Comparison of ENCODE assay signal across 21 cellular contexts in genomic region chr19:1528596-1529429, GRCh38. TPM values are rescaled to one million over a fixed set of nuclear protein-coding genes. Genes with fewer than 3 reads are reported as not detected.
DNase-seq lines count a peak whose midpoint lies in the region; ATAC-seq, FAIRE-seq and TF ChIP-seq lines count a peak whose summit lies in the region.
"Had no signal": no experiment of that assay in that cellular context is flagged by ENCODE, and none has a peak within 500 bp of the region (broad histone marks: within the 10 kb centered on the region; RNA-seq: fewer than 3 reads in every experiment).

No MANE protein-coding gene starts in this region.

- no peaks in the 10 kb centered on the region for H3K4me1 ChIP-seq in HEK293 (ENCODE audit: control insufficient read depth, insufficient read depth, low read length)
- peaks cover 3 to 42% of the 10 kb centered on the region in 2 experiments; a peak in 3 of 5 replicates for H3K4me1 ChIP-seq in K562 (replicated peaks in 1 of 2; ENCODE audit: control insufficient read depth in 2 of 2, insufficient read depth in 2 of 2, low read length in 2 of 2)
- H3K4me1 ChIP-seq in osteoblast (ENCODE audit: insufficient read depth, low read length), result no peaks in the 10 kb centered on the region
- H3K4me1 ChIP-seq: HAP-1 had no signal

- POLR2A ChIA-PET in HEK293 (lab: Yijun Ruan, JAX), result no interaction called here
- POLR2A ChIA-PET in K562 (lab: Yijun Ruan, JAX), result no interaction called here

- no TSS peak for BruUV-seq in K562 (replicated peaks; lab: Mats Ljungman, UMichigan)

- FAIRE-seq in K562 (lab: Jason Lieb, UNC), result no peak
- FAIRE-seq: GM12891, GM18507 had no signal

- H2AFZ ChIP-seq in K562 (ENCODE audit: low read depth, low read length), result no peak overlapping the region
- no peak overlapping the region for H2AFZ ChIP-seq in osteoblast (ENCODE audit: low read length)
- H2AFZ ChIP-seq: GM23338 had no signal

- in situ Hi-C loops in K562 (cut with MboI), result no loop called here

- 22% methylated on average over 18 of the region's 23 CpGs for WGBS in K562 (ENCODE audit: insufficient coverage, low coverage, missing lambda C conversion rate)

- CTCF ChIA-PET in HEK293 (lab: Yijun Ruan, JAX) (no interaction called here), K562 (lab: Yijun Ruan, JAX; ENCODE audit: low intra/inter-chr PET ratio) (no interaction called here)

- peaks cover 18 to 49% of the 10 kb centered on the region in 2 experiments; a peak in 4 of 5 replicates for H3K27me3 ChIP-seq in K562 (ENCODE audit: control insufficient read depth in 2 of 2, insufficient read depth in 2 of 2, low read length in 2 of 2)
- H3K27me3 ChIP-seq in osteoblast (ENCODE audit: insufficient read depth, low read length), result peaks cover 18% of the 10 kb centered on the region
- H3K27me3 ChIP-seq in H7 (ENCODE audit: control insufficient read depth, insufficient read depth, low read length), result peaks cover 15% of the 10 kb centered on the region

- intact Hi-C loops in K562 (cut with micrococcal nuclease), result no loop called here

- TF ChIP-seq POLR2A in K562 (conservative IDR thresholded peaks at IDR 0.05), result no peak

- H3K9me1 ChIP-seq in K562 (ENCODE audit: control insufficient read depth, insufficient read depth, low read length), result no peaks in the 10 kb centered on the region

- H4K20me1 ChIP-seq in K562 (replicated peaks; ENCODE audit: control insufficient read depth, insufficient read depth, low read length), result peaks cover 8% of the 10 kb centered on the region
- H4K20me1 ChIP-seq in osteoblast (ENCODE audit: insufficient read depth, low read length), result no peaks in the 10 kb centered on the region

- TF ChIP-seq CTCF in HEK293 (tag by site-specific recombination; IDR thresholded peaks at IDR 0.05), result no peak
- no peak for TF ChIP-seq CTCF in K562 (IDR thresholded peaks at IDR 0.05 in 2 of 3, conservative IDR thresholded peaks at IDR 0.05 in 1 of 3; ENCODE audit: insufficient read depth in 2 of 3, low read depth in 1 of 3, low read length in 3 of 3)
- no peak for TF ChIP-seq CTCF in osteoblast (IDR thresholded peaks at IDR 0.05; ENCODE audit: extremely low read depth, low read depth, low read length)

- no peak for TF ChIP-seq EP300 in K562 (IDR thresholded peaks at IDR 0.05; ENCODE audit: low read length)

- no peak overlapping the region for H3K4me3 ChIP-seq in HEK293 (ENCODE audit: low read depth, low read length)
- H3K4me3 ChIP-seq in K562, result no peak overlapping the region
- H3K4me3 ChIP-seq in osteoblast (ENCODE audit: insufficient read depth, low read length), result no peak overlapping the region
- H3K4me3 ChIP-seq in H7 (ENCODE audit: insufficient read depth, low read depth, low read length), result no peak overlapping the region
- H3K4me3 ChIP-seq: GM23338, HAP-1 had no signal

- no peak overlapping the region for H3K4me2 ChIP-seq in K562 (ENCODE audit: insufficient read depth, low read length)
- no peak overlapping the region for H3K4me2 ChIP-seq in osteoblast (ENCODE audit: insufficient read depth, low read length)
- H3K4me2 ChIP-seq: GM23338 had no signal

- H3K36me3 ChIP-seq in HEK293 (ENCODE audit: control insufficient read depth in 2 of 2, insufficient read depth in 1 of 2, low read length in 2 of 2) (no peaks in the 10 kb centered on the region), K562 (ENCODE audit: control insufficient read depth, insufficient read depth, low read length) (no peaks in the 10 kb centered on the region), osteoblast (ENCODE audit: insufficient read depth, low read length) (no peaks in the 10 kb centered on the region), H7 (replicated peaks; ENCODE audit: control insufficient read depth, insufficient read depth, low read length) (no peaks in the 10 kb centered on the region)
- H3K36me3 ChIP-seq: HAP-1 had no signal

- H3K9me3 ChIP-seq in HEK293 (ENCODE audit: control insufficient read depth, insufficient read depth, low read depth, low read length), result no peaks in the 10 kb centered on the region
- H3K9me3 ChIP-seq in K562 (replicated peaks; ENCODE audit: control insufficient read depth, insufficient read depth, low read depth, low read length), result no peaks in the 10 kb centered on the region
- H3K9me3 ChIP-seq in osteoblast (ENCODE audit: low read depth, low read length), result no peaks in the 10 kb centered on the region
- H3K9me3 ChIP-seq: HAP-1 had no signal

- ATAC-seq in K562, result no peak
- ATAC-seq: GM23338 had no signal

- H3K79me2 ChIP-seq in K562 (ENCODE audit: control insufficient read depth, insufficient read depth, low read length), result no peaks in the 10 kb centered on the region
- H3K79me2 ChIP-seq in osteoblast (ENCODE audit: insufficient read depth, low read length), result no peaks in the 10 kb centered on the region

- DNase-seq in K562 (ENCODE audit: extremely low read depth in 1 of 4, low spot score in 3 of 4) (no peak), osteoblast (ENCODE audit: insufficient read length, low spot score, missing footprints) (peak; percentile 76), H7 (no peak)
- DNase-seq: C1 segment of cervical spinal cord; Calu3; CD4-positive, alpha-beta memory T cell; COR-L47; DMS53; DMS79 treated with DMSO at 0.1 percent for 48 hours; GF-D8 had no signal

- TF ChIP-seq RAD21 in K562 (CRISPR knock-in tag; conservative IDR thresholded peaks at IDR 0.05 in 1 of 2, IDR thresholded peaks at IDR 0.05 in 1 of 2), result no peak

- H3K27ac ChIP-seq in HEK293 (ENCODE audit: extremely low read depth, low read depth, low read length) (no peak overlapping the region), K562 (ENCODE audit: extremely low read depth, low read depth, low read length) (no peak overlapping the region), osteoblast (ENCODE audit: low read depth, low read length) (no peak overlapping the region)

- H3K9ac ChIP-seq in K562 (ENCODE audit: insufficient read depth in 1 of 2, low read depth in 2 of 2, low read length in 2 of 2), result no peak overlapping the region

RNA-seq across cellular contexts. Expression of gene PLK5, which starts 4.9 kb away (rescaled TPM):
- total RNA-seq in K562 (2011; cell fraction: chromatin; rRNA removed; ENCODE audit: low replicate concordance), result 0.25 and 1.2 TPM in 2 replicates
- total RNA-seq in K562 (2011; cell fraction: nucleolus; rRNA removed), result 0.53 and 0.83 TPM in 2 replicates
- 0.44 and 0.53 TPM in 2 replicates for total RNA-seq in K562 (2011; cell fraction: nucleoplasm; rRNA removed)
- 0.12 and 0.23 TPM in 2 replicates for total RNA-seq in K562 (2014; rRNA removed)
- not detected in 2 replicates for total RNA-seq in K562 (2014; rRNA removed; fragmentation: Illumina TruSeq; extraction: Trizol)
- total RNA-seq in K562 (2015; rRNA removed; fragmentation: Illumina TruSeq; extraction: Trizol), result not detected in 2 replicates
- 0.16 TPM in 1 of 2 replicates, not detected in the other for total RNA-seq in K562 (2021)
- polyA plus RNA-seq in K562 (2011; rRNA removed), result 0.04 and 0.08 TPM in 2 replicates
- polyA plus RNA-seq in K562 (2011; cell fraction: cytosol; rRNA removed), result 0.06 and 0.16 TPM in 2 replicates
- polyA plus RNA-seq in K562 (2011; cell fraction: nucleus; rRNA removed), result 0.81 and 1.6 TPM in 2 replicates
- 0.08 TPM in 1 of 2 replicates, not detected in the other for polyA plus RNA-seq in K562 (2012)
- polyA plus RNA-seq in K562 (2014; fragmentation: Illumina TruSeq; extraction: Trizol), result not detected in 2 replicates
- not detected for polyA plus RNA-seq in K562 (2014; fragmentation: Nextera tagmentation; extraction: Ambion mirVana)
- polyA plus RNA-seq in K562 (2014; rRNA removed), result 0.07 and 0.27 TPM in 2 replicates
- not detected in 2 replicates for polyA minus RNA-seq in K562 (2011; rRNA and poly(A)+ RNA removed)
- polyA minus RNA-seq in K562 (2011; cell fraction: cytosol; rRNA and poly(A)+ RNA removed), result not detected in 2 replicates
- 0.67 TPM in 2 replicates for polyA minus RNA-seq in K562 (2011; cell fraction: nucleus; rRNA and poly(A)+ RNA removed)
- total RNA-seq in osteoblast, result under 0.01 TPM in 1 of 2 replicates, not detected in the other
- total RNA-seq in H7 (2014; rRNA removed; shearing (Covaris generic)), result 0.14 and 0.18 TPM in 2 replicates
- total RNA-seq: A172; A673; Calu3; CD4-positive, alpha-beta memory T cell; Daoy; G401; H4 had no signal
- polyA plus RNA-seq: BJ; CD4-positive, alpha-beta memory T cell had no signal

RNA-seq across cellular contexts. Expression of gene ADAMTSL5, which starts 16.0 kb away (rescaled TPM):
- 12.1 and 28.8 TPM in 2 replicates for total RNA-seq in K562 (2011; cell fraction: chromatin; rRNA removed; ENCODE audit: low replicate concordance)
- total RNA-seq in K562 (2011; cell fraction: nucleolus; rRNA removed), result 14.1 and 17.5 TPM in 2 replicates
- 11.6 and 15.2 TPM in 2 replicates for total RNA-seq in K562 (2011; cell fraction: nucleoplasm; rRNA removed)
- total RNA-seq in K562 (2014; rRNA removed) (3.0 and 4.7 TPM in 2 replicates), K562 (2014; rRNA removed; fragmentation: Illumina TruSeq; extraction: Trizol) (1.2 and 1.8 TPM in 2 replicates), K562 (2015; rRNA removed; fragmentation: Illumina TruSeq; extraction: Trizol) (2.0 and 2.8 TPM in 2 replicates), K562 (2021) (9.4 and 11.6 TPM in 2 replicates), osteoblast (0.29 and 1.1 TPM in 2 replicates)
- polyA plus RNA-seq in K562 (2011; rRNA removed) (4.4 and 6.3 TPM in 2 replicates), K562 (2014; fragmentation: Illumina TruSeq; extraction: Trizol) (4.1 and 5.0 TPM in 2 replicates), K562 (2014; fragmentation: Nextera tagmentation; extraction: Ambion mirVana) (1 to 10 TPM; 1.0 to 1.3 TPM), K562 (2014; rRNA removed) (8.4 and 9.8 TPM in 2 replicates)
- polyA plus RNA-seq in K562 (2011; cell fraction: cytosol; rRNA removed), result 7.7 and 18.9 TPM in 2 replicates
- 18.1 and 35.5 TPM in 2 replicates for polyA plus RNA-seq in K562 (2011; cell fraction: nucleus; rRNA removed)
- polyA plus RNA-seq in K562 (2012), result 7.6 and 10.3 TPM in 2 replicates
- 1.6 and 2.7 TPM in 2 replicates for polyA minus RNA-seq in K562 (2011; rRNA and poly(A)+ RNA removed)
- polyA minus RNA-seq in K562 (2011; cell fraction: cytosol; rRNA and poly(A)+ RNA removed), result 5.6 and 15.1 TPM in 2 replicates
- polyA minus RNA-seq in K562 (2011; cell fraction: nucleus; rRNA and poly(A)+ RNA removed), result 3.1 and 4.4 TPM in 2 replicates
- total RNA-seq in H7 (2014; rRNA removed; shearing (Covaris generic)), result 0.21 and 0.52 TPM in 2 replicates

RNA-seq across cellular contexts. Expression of gene REEP6, which starts 37.8 kb away (rescaled TPM):
- total RNA-seq in K562 (2011; cell fraction: chromatin; rRNA removed; ENCODE audit: low replicate concordance), result 24.8 and 67.6 TPM in 2 replicates
- 113 and 120 TPM in 2 replicates for total RNA-seq in K562 (2011; cell fraction: nucleolus; rRNA removed)
- total RNA-seq in K562 (2011; cell fraction: nucleoplasm; rRNA removed), result 64.9 and 67.3 TPM in 2 replicates
- 22.1 and 31.4 TPM in 2 replicates for total RNA-seq in K562 (2014; rRNA removed)
- 5.7 and 7.8 TPM in 2 replicates for total RNA-seq in K562 (2014; rRNA removed; fragmentation: Illumina TruSeq; extraction: Trizol)
- 12.2 and 14.5 TPM in 2 replicates for total RNA-seq in K562 (2015; rRNA removed; fragmentation: Illumina TruSeq; extraction: Trizol)
- total RNA-seq in K562 (2021), result 64.2 and 66.3 TPM in 2 replicates
- 18.4 and 36.3 TPM in 2 replicates for polyA plus RNA-seq in K562 (2011; rRNA removed)
- 26.8 and 94.4 TPM in 2 replicates for polyA plus RNA-seq in K562 (2011; cell fraction: cytosol; rRNA removed)
- 24.1 and 41.5 TPM in 2 replicates for polyA plus RNA-seq in K562 (2011; cell fraction: nucleus; rRNA removed)
- 43.3 and 57.4 TPM in 2 replicates for polyA plus RNA-seq in K562 (2012)
- polyA plus RNA-seq in K562 (2014; fragmentation: Illumina TruSeq; extraction: Trizol), result 12.7 and 36.9 TPM in 2 replicates
- 1 to 10 TPM; 1.2 to 1.9 TPM for polyA plus RNA-seq in K562 (2014; fragmentation: Nextera tagmentation; extraction: Ambion mirVana)
- 31.8 and 34.1 TPM in 2 replicates for polyA plus RNA-seq in K562 (2014; rRNA removed)
- 11.2 and 16.1 TPM in 2 replicates for polyA minus RNA-seq in K562 (2011; rRNA and poly(A)+ RNA removed)
- 42.9 and 55.0 TPM in 2 replicates for polyA minus RNA-seq in K562 (2011; cell fraction: cytosol; rRNA and poly(A)+ RNA removed)
- 9.6 and 11.7 TPM in 2 replicates for polyA minus RNA-seq in K562 (2011; cell fraction: nucleus; rRNA and poly(A)+ RNA removed)
- total RNA-seq in osteoblast, result 1.2 and 1.8 TPM in 2 replicates
- total RNA-seq in H7 (2014; rRNA removed; shearing (Covaris generic)), result 3.1 and 4.5 TPM in 2 replicates

RNA-seq across cellular contexts. Expression of gene PCSK4, which starts 38.7 kb away (rescaled TPM):
- 10.1 and 40.2 TPM in 2 replicates for total RNA-seq in K562 (2011; cell fraction: chromatin; rRNA removed; ENCODE audit: low replicate concordance)
- total RNA-seq in K562 (2011; cell fraction: nucleolus; rRNA removed), result 32.6 and 34.9 TPM in 2 replicates
- total RNA-seq in K562 (2011; cell fraction: nucleoplasm; rRNA removed), result 10.8 and 20.5 TPM in 2 replicates
- total RNA-seq in K562 (2014; rRNA removed) (2.2 and 3.4 TPM in 2 replicates), K562 (2014; rRNA removed; fragmentation: Illumina TruSeq; extraction: Trizol) (0.29 TPM in 2 replicates), K562 (2015; rRNA removed; fragmentation: Illumina TruSeq; extraction: Trizol) (1.2 and 1.5 TPM in 2 replicates), K562 (2021) (5.7 and 7.0 TPM in 2 replicates), osteoblast (1.4 and 2.4 TPM in 2 replicates)
- polyA plus RNA-seq in K562 (2011; rRNA removed) (2.7 and 5.1 TPM in 2 replicates), K562 (2014; fragmentation: Illumina TruSeq; extraction: Trizol) (0.85 and 2.2 TPM in 2 replicates), K562 (2014; fragmentation: Nextera tagmentation; extraction: Ambion mirVana) (under 1 TPM in 1 of 2 experiments, not detected in 1; 0.01 TPM), K562 (2014; rRNA removed) (4.8 and 9.1 TPM in 2 replicates)
- polyA plus RNA-seq in K562 (2011; cell fraction: cytosol; rRNA removed), result 2.9 and 4.0 TPM in 2 replicates
- polyA plus RNA-seq in K562 (2011; cell fraction: nucleus; rRNA removed), result 56.5 and 86.1 TPM in 2 replicates
- 6.2 and 8.3 TPM in 2 replicates for polyA plus RNA-seq in K562 (2012)
- 0.35 and 0.60 TPM in 2 replicates for polyA minus RNA-seq in K562 (2011; rRNA and poly(A)+ RNA removed)
- polyA minus RNA-seq in K562 (2011; cell fraction: cytosol; rRNA and poly(A)+ RNA removed), result 1.9 and 8.5 TPM in 2 replicates
- 10.0 and 12.4 TPM in 2 replicates for polyA minus RNA-seq in K562 (2011; cell fraction: nucleus; rRNA and poly(A)+ RNA removed)
- total RNA-seq in H7 (2014; rRNA removed; shearing (Covaris generic)), result 5.5 and 9.6 TPM in 2 replicates
- polyA plus RNA-seq: CD4-positive, alpha-beta memory T cell had no signal

RNA-seq across cellular contexts. Expression of gene MEX3D, which starts 39.3 kb away (rescaled TPM):
- 1.3 and 3.7 TPM in 2 replicates for total RNA-seq in K562 (2011; cell fraction: chromatin; rRNA removed; ENCODE audit: low replicate concordance)
- total RNA-seq in K562 (2011; cell fraction: nucleolus; rRNA removed), result 7.0 and 7.7 TPM in 2 replicates
- total RNA-seq in K562 (2011; cell fraction: nucleoplasm; rRNA removed), result 3.1 and 3.2 TPM in 2 replicates
- total RNA-seq in K562 (2014; rRNA removed), result 39.3 and 48.8 TPM in 2 replicates
- total RNA-seq in K562 (2014; rRNA removed; fragmentation: Illumina TruSeq; extraction: Trizol), result 5.7 and 6.5 TPM in 2 replicates
- total RNA-seq in K562 (2015; rRNA removed; fragmentation: Illumina TruSeq; extraction: Trizol), result 9.5 and 9.8 TPM in 2 replicates
- total RNA-seq in K562 (2021), result 34.0 and 35.9 TPM in 2 replicates
- polyA plus RNA-seq in K562 (2011; rRNA removed), result 2.6 and 3.3 TPM in 2 replicates
- 3.5 and 29.9 TPM in 2 replicates for polyA plus RNA-seq in K562 (2011; cell fraction: cytosol; rRNA removed)
- polyA plus RNA-seq in K562 (2011; cell fraction: nucleus; rRNA removed), result 2.1 and 5.8 TPM in 2 replicates
- 6.4 and 7.7 TPM in 2 replicates for polyA plus RNA-seq in K562 (2012)
- polyA plus RNA-seq in K562 (2014; fragmentation: Illumina TruSeq; extraction: Trizol), result 2.6 and 4.4 TPM in 2 replicates
- polyA plus RNA-seq in K562 (2014; fragmentation: Nextera tagmentation; extraction: Ambion mirVana), result 1 to 10 TPM; 1.7 to 1.9 TPM
- 11.6 and 11.9 TPM in 2 replicates for polyA plus RNA-seq in K562 (2014; rRNA removed)
- 1.0 and 1.6 TPM in 2 replicates for polyA minus RNA-seq in K562 (2011; rRNA and poly(A)+ RNA removed)
- polyA minus RNA-seq in K562 (2011; cell fraction: cytosol; rRNA and poly(A)+ RNA removed), result 20.2 and 21.8 TPM in 2 replicates
- polyA minus RNA-seq in K562 (2011; cell fraction: nucleus; rRNA and poly(A)+ RNA removed), result 2.4 and 3.0 TPM in 2 replicates
- 38.0 and 47.0 TPM in 2 replicates for total RNA-seq in osteoblast
- total RNA-seq in H7 (2014; rRNA removed; shearing (Covaris generic)), result 107 and 117 TPM in 2 replicates

Comparison
In these comparisons a context has a peak if more than half of its experiments do, and no peak if none do; other contexts are left out.
1. Of the 44 proteins assayed by ChIP-seq in both K562 and HEK293: peak only in K562: ZBTB7A; only in HEK293: ZEB2; in both: none; in neither: 42.